Comparison of ENCODE assay signal across 7 cellular contexts in the genomic region with DNA sequence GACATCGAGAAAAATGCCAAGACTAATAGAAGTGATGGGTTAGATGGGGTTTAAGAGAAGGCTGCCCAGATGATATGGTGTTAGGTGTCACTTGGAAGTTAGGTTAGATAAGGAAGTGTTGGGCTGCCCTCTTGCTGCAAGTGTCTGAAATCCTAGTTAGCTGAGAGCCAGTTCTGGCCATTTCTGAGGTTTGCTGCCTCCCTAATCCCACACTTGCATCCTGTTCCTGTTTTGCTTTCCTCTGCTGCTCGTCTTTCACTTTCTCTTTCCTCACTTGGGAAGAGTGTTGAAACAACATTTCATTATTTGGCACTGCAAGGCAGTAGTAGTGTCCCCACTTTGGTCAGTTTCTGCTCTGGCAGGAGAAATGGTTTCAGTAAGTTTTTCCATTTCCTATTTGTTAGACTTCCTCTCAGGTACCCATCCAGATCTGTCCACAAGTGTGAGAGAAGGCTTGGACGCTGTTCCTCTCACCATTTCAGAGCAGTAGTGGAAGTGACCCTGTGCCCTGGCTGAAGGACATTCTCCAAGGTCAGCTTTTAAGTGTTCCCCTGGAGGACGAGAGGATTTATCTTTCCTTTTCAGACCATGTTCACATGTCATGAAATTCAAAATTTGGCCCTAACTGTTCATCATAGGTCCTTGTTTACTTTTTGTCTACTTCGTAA.
A peak's percentile ranks its signal among the peaks of the same experiment; 100 is the strongest.
DNase-seq lines count a peak whose midpoint lies in the region; FAIRE-seq and TF ChIP-seq lines count a peak whose summit lies in the region.

No MANE protein-coding gene starts in this region.

- H3K27ac Mint-ChIP-seq in immature natural killer cell, result no peak overlapping the region

- TF ChIP-seq POLR2A in tibial nerve (IDR thresholded peaks at IDR 0.05), result no peak

- H3K27me3 ChIP-seq in brain microvascular endothelial cell (replicated peaks), result no peaks in the 10 kb centered on the region
- H3K27me3 ChIP-seq in tibial nerve, result no peaks in the 10 kb centered on the region

- intact Hi-C loops in kidney (cut with DNase I), result no loop called here

- DNase-seq in HTR-8/SVneo (ENCODE audit: insufficient read length, low spot score) (peak; percentile 40), brain microvascular endothelial cell (peak; percentile 40), kidney (no peak), tibial nerve (ENCODE audit: low spot score in 2 of 2) (peak in 1 of 2 donors; percentile 61), retina (no peak), immature natural killer cell (no peak), NCI-H748 (lab: John Stamatoyannopoulos, UW; ENCODE audit: unreplicated experiment) (no peak)

- H3K4me3 ChIP-seq in brain microvascular endothelial cell (ENCODE audit: low read depth, low read length) (no peak overlapping the region), kidney (ENCODE audit: low read length in 2 of 2) (peak overlapping the region; percentile 7 to 17), tibial nerve (peak overlapping the region in 1 of 4 donors; percentile 30)

- H3K4me1 ChIP-seq in kidney (ENCODE audit: control insufficient read depth in 1 of 2, insufficient read depth in 1 of 2, low read depth in 1 of 2, low read length in 2 of 2) (no peaks in the 10 kb centered on the region), tibial nerve (peaks cover 0 to 9% (median 0%) of the 10 kb centered on the region in 4 donors)

- H3K27ac ChIP-seq in brain microvascular endothelial cell (no peak overlapping the region), kidney (ENCODE audit: low read depth in 2 of 2, low read length in 2 of 2) (peak overlapping the region in 1 of 2 donors; percentile 21), tibial nerve (peak overlapping the region in 2 of 4 donors; percentile 65 to 75)

- H3K9me3 Mint-ChIP-seq in immature natural killer cell, result peaks cover 0 to 3% (median 0%) of the 10 kb centered on the region in 6 donors

- H3K9me3 ChIP-seq in kidney (ENCODE audit: control insufficient read depth in 1 of 2, low read length in 2 of 2) (no peaks in the 10 kb centered on the region), tibial nerve (peaks cover 0 to 5% (median 0%) of the 10 kb centered on the region in 4 donors)

- no peak overlapping the region for H3K4me3 Mint-ChIP-seq in immature natural killer cell

- no peaks in the 10 kb centered on the region for H3K36me3 Mint-ChIP-seq in immature natural killer cell

- WGBS in tibial nerve, 2 donors, result 49% methylated on average over 5 of the region's 5 CpGs

- no peak overlapping the region for H3K9ac ChIP-seq in kidney (ENCODE audit: low read length in 2 of 2)

- TF ChIP-seq CTCF in brain microvascular endothelial cell (IDR thresholded peaks at IDR 0.05; ENCODE audit: low read depth, low read length, missing control alignments) (peak; percentile 46), kidney (IDR thresholded peaks at IDR 0.05; ENCODE audit: borderline replicate concordance, extremely low read depth, insufficient read depth) (peak; percentile 18), tibial nerve (IDR thresholded peaks at IDR 0.05) (peak in 3 of 5 experiments; percentile 21 to 60 (median 22))

- no peaks in the 10 kb centered on the region for H3K4me1 Mint-ChIP-seq in immature natural killer cell

- H3K36me3 ChIP-seq in brain microvascular endothelial cell (replicated peaks) (no peaks in the 10 kb centered on the region), kidney (ENCODE audit: control insufficient read depth in 1 of 2, insufficient read depth in 2 of 2, low read length in 2 of 2) (no peaks in the 10 kb centered on the region), tibial nerve (no peaks in the 10 kb centered on the region)

- in situ Hi-C loops in brain microvascular endothelial cell (cut with HindIII; ENCODE audit: low pct_ligation_motif_present, low sequenced_read_pairs), result no loop called here

- FAIRE-seq in HTR-8/SVneo (lab: Jason Lieb, UNC) (peak; percentile 4), kidney (lab: Jason Lieb, UNC) (no peak)

- H3K27me3 Mint-ChIP-seq in immature natural killer cell (ENCODE audit: low read depth in 3 of 3), result peaks cover 1 to 3% (median 1%) of the 10 kb centered on the region in 3 donors

- peak in 1 of 2 donors; percentile 56 for TF ChIP-seq EP300 in tibial nerve (IDR thresholded peaks at IDR 0.05)

Comparison
In these comparisons a context has a peak if more than half of its experiments do, and no peak if none do; other contexts are left out.
1. DNase-seq: peak in HTR-8/SVneo (single experiment) and brain microvascular endothelial cell (single experiment); none in kidney (single experiment), retina (single experiment), immature natural killer cell (0 of 3) and NCI-H748 (single experiment).
2. Peak in every context shown above with its lines, with median percentiles within 50 percentile points of each other: CTCF ChIP-seq.